26 cellular contexts compared by ENCODE assay signal in the genomic region with DNA sequence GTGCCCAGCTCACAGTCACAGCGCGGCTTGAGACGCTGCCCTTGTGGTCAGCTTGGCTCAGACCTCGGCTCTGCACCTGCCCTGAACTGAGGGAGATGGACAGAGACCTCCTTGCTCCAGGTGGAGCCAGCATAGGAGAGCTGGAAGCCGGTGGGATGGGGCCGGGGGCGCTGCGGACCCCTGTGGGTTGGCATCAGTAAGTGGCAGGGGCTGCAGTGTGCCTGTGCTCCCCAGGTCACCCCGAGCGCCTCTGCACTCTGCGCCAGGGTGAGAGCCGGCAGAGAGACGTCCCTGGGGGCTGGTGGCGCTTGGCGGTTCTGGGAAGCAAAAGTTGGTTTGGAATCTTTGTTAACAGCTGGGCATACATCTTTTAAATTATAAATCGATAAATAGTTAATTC.
"Had no signal": no experiment of that assay in that cellular context is flagged by ENCODE, and none has a peak within 500 bp of the region (broad histone marks: within the 10 kb centered on the region; RNA-seq: fewer than 3 reads in every experiment).

No MANE protein-coding gene starts in this region.

- H3K27ac ChIP-seq: stomach, suprapubic skin, testis, thoracic aorta, thyroid gland, tibial artery, tibial nerve, transverse colon, upper lobe of left lung, upper lobe of right lung, uterus, vagina had no signal

- H3K4me3 ChIP-seq: stomach, suprapubic skin, testis, thoracic aorta, thyroid gland, tibial artery, tibial nerve, transverse colon, upper lobe of left lung, upper lobe of right lung, uterus, vagina had no signal

- H3K36me3 ChIP-seq: stomach, suprapubic skin, thoracic aorta, thyroid gland, tibial artery, tibial nerve, transverse colon, upper lobe of left lung, upper lobe of right lung, uterus, vagina had no signal

- H3K4me1 ChIP-seq: suprapubic skin, thyroid gland, tibial artery, transverse colon, upper lobe of left lung, upper lobe of right lung, uterus, vagina had no signal

- ATAC-seq: stimulated activated effector memory CD8-positive, alpha-beta T cell treated with anti-CD3 and anti-CD28 coated beads, Interleukin-12 subunit alpha, Interleukin-12 subunit beta, amount 100 ng/mL, for 72 hours; stimulated activated memory B cell treated with anti-CD40 and anti-IgM and Interleukin-4, amounts not matched to agents 10 μg/mL and 1 μg/mL and 100 μg/mL, for 72 hours; stimulated activated naive B cell treated with anti-CD40 and anti-IgM and Interleukin-4, amounts not matched to agents 10 μg/mL and 1 μg/mL and 100 μg/mL, for 72 hours; stimulated activated naive CD8-positive, alpha-beta T cell treated with anti-CD3 and anti-CD28 coated beads, Interleukin-15, amount 100 ng/mL, for 72 hours; stimulated activated naive CD8-positive, alpha-beta T cell treated with anti-CD3 and anti-CD28 coated beads, Interleukin-15, Interleukin-2, amounts not matched to agents 100 U/mL and 50 U/mL, for 24 hours; upper lobe of right lung had no signal

- H3K9me3 ChIP-seq: stomach, suprapubic skin, testis, thoracic aorta, thyroid gland, tibial artery, tibial nerve, transverse colon, upper lobe of left lung, upper lobe of right lung, uterus, vagina had no signal

- DNase-seq: stimulated activated CD4-positive, alpha-beta T cell treated with anti-CD3 and anti-CD28 coated beads, Interleukin-2, amount 100 ng/mL, for 48 hours; stimulated activated CD4-positive, alpha-beta T cell treated with anti-CD3 and anti-CD28 coated beads, Interleukin-4, amount 100 ng/mL, for 1 hour; stimulated activated CD4-positive, alpha-beta T cell treated with anti-CD3 and anti-CD28 coated beads, Interleukin-4, amount 100 ng/mL, for 24 hours; stimulated activated CD4-positive, alpha-beta T cell treated with anti-CD3 and anti-CD28 coated beads, Interleukin-4, amount 100 ng/mL, for 4 hours; stimulated activated CD8-positive, alpha-beta memory T cell treated with anti-CD3 and anti-CD28 coated beads, Interleukin-4, amount 100 ng/mL, for 48 hours; stimulated activated naive B cell treated with anti-CD40 and anti-IgM and Interleukin-4, amounts not matched to agents 10 μg/mL and 1 μg/mL and 100 μg/mL, for 72 hours; stimulated activated naive CD4-positive, alpha-beta T cell; stimulated activated naive CD4-positive, alpha-beta T cell treated with Interleukin-2 at 50 U/mL for 16 hours; stimulated activated naive CD8-positive, alpha-beta T cell treated with anti-CD3 and anti-CD28 coated beads, Interleukin-15, amount 100 ng/mL, for 72 hours; stimulated activated naive CD8-positive, alpha-beta T cell treated with anti-CD3 and anti-CD28 coated beads, Interleukin-15, Interleukin-2, amounts not matched to agents 100 U/mL and 50 U/mL, for 24 hours; stomach; substantia nigra; testis; thyroid gland; tibial artery; transverse colon; trophoblast cell; upper lobe of right lung; uterus had no signal

- H3K27me3 ChIP-seq: testis, thyroid gland, upper lobe of left lung, uterus, vagina had no signal
